Comparison of ENCODE assay signal across 8 cellular contexts in the genomic region with DNA sequence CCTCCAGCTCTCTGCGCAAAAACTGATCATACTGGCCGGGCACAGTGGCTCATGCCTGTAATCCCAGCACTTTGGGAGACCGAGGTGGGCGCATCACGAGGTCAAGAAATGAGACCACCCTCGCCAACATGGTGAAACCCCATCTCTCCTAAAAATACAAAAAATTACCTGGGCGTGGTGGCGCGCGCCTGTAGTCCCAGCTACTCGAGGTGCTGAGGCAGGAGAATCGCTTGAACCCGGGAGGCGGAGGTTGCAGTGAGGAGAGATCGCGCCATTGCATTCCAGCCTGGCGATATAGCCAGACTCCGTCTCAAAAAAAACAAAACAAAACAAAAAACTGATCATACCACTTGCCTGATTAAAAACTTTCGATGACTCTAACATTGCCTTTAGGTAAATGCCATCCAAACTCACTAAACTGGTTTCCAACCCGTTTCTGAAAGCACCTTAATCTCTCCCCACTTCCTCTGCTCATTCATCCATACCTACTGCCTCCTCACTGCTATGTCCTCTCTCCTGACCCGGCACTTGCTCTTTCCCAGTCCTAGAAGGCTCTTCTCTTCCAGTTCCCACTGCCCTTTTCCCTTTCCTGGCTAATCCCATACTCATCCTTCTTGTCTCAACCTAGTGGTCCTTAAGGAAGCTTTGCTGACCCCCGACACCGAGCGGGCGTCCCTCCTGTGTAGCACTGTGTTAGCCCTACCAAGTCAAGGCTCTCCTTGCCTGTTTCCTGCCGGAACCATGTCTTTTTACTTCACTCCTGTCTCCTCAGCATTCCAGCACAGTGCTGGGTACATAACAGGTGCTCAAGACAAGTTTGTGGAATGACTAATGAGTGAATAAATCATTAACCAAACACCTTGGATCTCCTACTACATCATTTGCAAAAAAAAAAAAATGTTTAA. TPM values are rescaled to one million over a fixed set of nuclear protein-coding genes. Genes with fewer than 3 reads are reported as not detected.
DNase-seq lines count a peak whose midpoint lies in the region; ATAC-seq, FAIRE-seq and TF ChIP-seq lines count a peak whose summit lies in the region.

No MANE protein-coding gene starts in this region.

- ATAC-seq in GM21529 (IDR thresholded peaks at IDR 0.05; ENCODE audit: unreplicated experiment): peak; percentile 15

- TF ChIP-seq POLR2A in H54 (IDR thresholded peaks at IDR 0.05; ENCODE audit: low read depth, low read length): no peak

- H3K4me3 ChIP-seq in HUES48 (ENCODE audit: low read depth, low read length) (peak overlapping the region; percentile 98), cardiac fibroblast (replicated peaks in 1 of 2; ENCODE audit: low read depth in 2 of 2, low read length in 2 of 2) (peak overlapping the region; percentile 67 to 80), mesodermal cell (ENCODE audit: extremely low read depth, insufficient read depth, low read length, poor library complexity, severe bottlenecking) (peak overlapping the region; percentile 75)

- peak overlapping the region; percentile 67 for H3K9ac ChIP-seq in ES-I3 (ENCODE audit: low read depth, low read length)
- H3K9ac ChIP-seq in HUES48 (ENCODE audit: low read depth, low read length): peak overlapping the region; percentile 88; the same call in 1 of the 2 replicates

- TF ChIP-seq CTCF in cardiac fibroblast (IDR thresholded peaks at IDR 0.05; ENCODE audit: low read depth, low read length): no peak

- H3K36me3 ChIP-seq in ES-I3 (ENCODE audit: insufficient read depth, low read length) (no peaks in the 10 kb centered on the region), HUES48 (ENCODE audit: control insufficient read depth, insufficient read depth, low read length) (peaks cover 11% of the 10 kb centered on the region; the same call in 1 of the 2 replicates), mesodermal cell (ENCODE audit: control insufficient read depth, insufficient read depth, low read length) (peaks cover 15% of the 10 kb centered on the region)

- 92 to 93% methylated on average over 23 to 26 of the region's 26 CpGs for WGBS in mesodermal cell (ENCODE audit: insufficient coverage in 2 of 2), 2 experiments

- H3K9me3 ChIP-seq in ES-I3 (ENCODE audit: control insufficient read depth, insufficient read depth, low read length): no peaks in the 10 kb centered on the region
- no peaks in the 10 kb centered on the region for H3K9me3 ChIP-seq in HUES48 (ENCODE audit: control insufficient read depth, insufficient read depth, low read length)
- H3K9me3 ChIP-seq in mesodermal cell (ENCODE audit: control insufficient read depth, low read length): peaks cover 3% of the 10 kb centered on the region

- DNase-seq in cardiac fibroblast (ENCODE audit: low read depth in 2 of 2): no peak
- DNase-seq in SHP77 treated with DMSO at 0.1 percent for 48 hours (lab: John Stamatoyannopoulos, UW): no peak
- no peak for DNase-seq in HTR-8/SVneo (ENCODE audit: insufficient read length, low spot score)
- DNase-seq in H54 (ENCODE audit: insufficient read length, low spot score): no peak

- no peaks in the 10 kb centered on the region for H3K27me3 ChIP-seq in HUES48 (ENCODE audit: control insufficient read depth, insufficient read depth, low read length)

- H3K4me1 ChIP-seq in ES-I3 (ENCODE audit: insufficient read depth, low read length): peaks cover 17% of the 10 kb centered on the region; the same call in 1 of the 2 replicates
- peaks cover 21% of the 10 kb centered on the region for H3K4me1 ChIP-seq in HUES48 (ENCODE audit: control insufficient read depth, insufficient read depth, low read length)
- peaks cover 20% of the 10 kb centered on the region for H3K4me1 ChIP-seq in mesodermal cell (ENCODE audit: control insufficient read depth, insufficient read depth, low read length, poor library complexity, severe bottlenecking)

- H3K27ac ChIP-seq in HUES48 (ENCODE audit: low read depth, low read length) (peak overlapping the region; percentile 88), mesodermal cell (ENCODE audit: low read depth, low read length, severe bottlenecking) (no peak overlapping the region)

- no peak for FAIRE-seq in HTR-8/SVneo (lab: Jason Lieb, UNC)
- FAIRE-seq in H54 (lab: Jason Lieb, UNC): no peak

RNA-seq across cellular contexts. Expression of a gene that starts 0.7 kb away (rescaled TPM):
- polyA plus RNA-seq in mesodermal cell (2013, experiment 1 of 2): 20.4 TPM
- polyA plus RNA-seq in mesodermal cell (2013, experiment 2 of 2): 23.2 TPM

RNA-seq across cellular contexts. Expression of a gene that starts 30.3 kb away (rescaled TPM):
- not detected for polyA plus RNA-seq in mesodermal cell (2013, experiment 1 of 2)
- polyA plus RNA-seq in mesodermal cell (2013, experiment 2 of 2): 0.40 TPM
